15 cellular contexts compared by ENCODE assay signal in the genomic region with DNA sequence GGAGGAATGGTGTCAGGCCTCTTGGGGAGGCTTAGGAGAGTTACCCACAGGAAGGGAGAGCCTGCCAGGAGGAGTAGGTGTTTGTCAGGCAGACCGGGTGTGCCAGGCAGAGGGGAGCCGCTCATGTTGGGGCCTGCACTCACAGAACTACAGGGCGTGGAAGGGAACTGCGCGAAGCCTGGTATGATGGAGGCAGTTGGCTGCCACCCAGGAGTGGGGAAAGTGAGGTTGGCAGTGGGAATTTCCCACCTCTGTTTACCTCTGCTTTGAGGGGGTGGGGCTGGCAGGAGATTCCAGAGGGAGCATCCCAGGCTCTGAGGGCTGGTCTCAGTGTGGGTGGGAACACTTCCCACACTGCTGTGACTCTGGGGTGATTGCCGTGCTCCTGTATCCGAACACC.
DNase-seq lines count a peak whose midpoint lies in the region; ATAC-seq, FAIRE-seq and TF ChIP-seq lines count a peak whose summit lies in the region.
"Had no signal": no experiment of that assay in that cellular context is flagged by ENCODE, and none has a peak within 500 bp of the region (broad histone marks: within the 10 kb centered on the region; RNA-seq: fewer than 3 reads in every experiment).

No MANE protein-coding gene starts in this region.

- no peaks in the 10 kb centered on the region for H3K27me3 Mint-ChIP-seq in activated T-cell treated with anti-CD3 and anti-CD28 coated beads, Interleukin-2, amount 50 U/mL, for 72 hours (ENCODE audit: low read depth)
- no peaks in the 10 kb centered on the region for H3K27me3 Mint-ChIP-seq in T-helper 17 cell

- DNase-seq in activated T-cell treated with anti-CD3 and anti-CD28 coated beads, Interleukin-2, amount 50 U/mL, for 72 hours, result no peak
- DNase-seq in activated T-cell treated with anti-CD3 and anti-CD28 coated beads for 4 hours (no peak), T-helper 17 cell (no peak), kidney (peak; percentile 75), vagina (ENCODE audit: extremely low spot score in 2 of 2) (no peak), Kasumi-1 (lab: John Stamatoyannopoulos, UW) (no peak), anterior cingulate cortex (lab: John Stamatoyannopoulos, UW) (no peak)
- DNase-seq: activated CD4-positive, CD25-positive, alpha-beta regulatory T cell treated with anti-CD3 and anti-CD28 coated beads, Interleukin-2, amount 50 U/mL, for 72 hours; amniotic stem cell; MM.1S; NCI-H2107; stomach had no signal

- peak overlapping the region; percentile 41 for H3K27ac Mint-ChIP-seq in activated T-cell treated with anti-CD3 and anti-CD28 coated beads, Interleukin-2, amount 50 U/mL, for 72 hours
- peak overlapping the region; percentile 83 for H3K27ac Mint-ChIP-seq in T-helper 17 cell
- H3K27ac Mint-ChIP-seq: memory B cell had no signal

- H3K36me3 ChIP-seq in kidney (ENCODE audit: control insufficient read depth in 1 of 2, insufficient read depth in 2 of 2, low read length in 2 of 2) (no peaks in the 10 kb centered on the region), vagina (no peaks in the 10 kb centered on the region)
- H3K36me3 ChIP-seq: stomach had no signal

- peaks cover 28% of the 10 kb centered on the region for H3K4me1 Mint-ChIP-seq in activated T-cell treated with anti-CD3 and anti-CD28 coated beads, Interleukin-2, amount 50 U/mL, for 72 hours (ENCODE audit: low read depth)
- peaks cover 78% of the 10 kb centered on the region for H3K4me1 Mint-ChIP-seq in T-helper 17 cell
- H3K4me1 Mint-ChIP-seq: memory B cell had no signal

- H3K27ac ChIP-seq in kidney (ENCODE audit: low read depth in 2 of 2, low read length in 2 of 2), result no peak overlapping the region
- H3K27ac ChIP-seq in vagina, result peak overlapping the region; percentile 9
- H3K27ac ChIP-seq: coronary artery, stomach had no signal

- no peak overlapping the region for H3K9ac ChIP-seq in kidney (ENCODE audit: low read length in 2 of 2)

- intact Hi-C loops in kidney (cut with DNase I), result no loop called here
- intact Hi-C loops in vagina (cut with DNase I), result no loop called here

- H3K9me3 ChIP-seq in T-helper 17 cell (ENCODE audit: control insufficient read depth, low read length, poor library complexity, severe bottlenecking) (no peaks in the 10 kb centered on the region), kidney (ENCODE audit: control insufficient read depth in 1 of 2, low read length in 2 of 2) (no peaks in the 10 kb centered on the region), vagina (no peaks in the 10 kb centered on the region)
- H3K9me3 ChIP-seq: stomach had no signal

- no peak for FAIRE-seq in kidney (lab: Jason Lieb, UNC)

- no peaks in the 10 kb centered on the region for H3K27me3 ChIP-seq in vagina
- H3K27me3 ChIP-seq: stomach had no signal

- H3K4me3 Mint-ChIP-seq in activated T-cell treated with anti-CD3 and anti-CD28 coated beads, Interleukin-2, amount 50 U/mL, for 72 hours, result no peak overlapping the region
- no peak overlapping the region for H3K4me3 Mint-ChIP-seq in T-helper 17 cell
- H3K4me3 Mint-ChIP-seq: memory B cell had no signal

- H3K9me3 Mint-ChIP-seq in activated T-cell treated with anti-CD3 and anti-CD28 coated beads, Interleukin-2, amount 50 U/mL, for 72 hours, result no peaks in the 10 kb centered on the region
- H3K9me3 Mint-ChIP-seq: memory B cell had no signal

- no peak for TF ChIP-seq CTCF in kidney (IDR thresholded peaks at IDR 0.05; ENCODE audit: borderline replicate concordance, extremely low read depth, insufficient read depth)
- no peak for TF ChIP-seq CTCF in vagina (IDR thresholded peaks at IDR 0.05)

- H3K36me3 Mint-ChIP-seq in activated T-cell treated with anti-CD3 and anti-CD28 coated beads, Interleukin-2, amount 50 U/mL, for 72 hours (ENCODE audit: insufficient read depth in 2 of 2), result no peaks in the 10 kb centered on the region
- H3K36me3 Mint-ChIP-seq in T-helper 17 cell (ENCODE audit: low read depth), result no peaks in the 10 kb centered on the region
- H3K36me3 Mint-ChIP-seq: memory B cell had no signal

- no peak overlapping the region for H3K4me3 ChIP-seq in kidney (ENCODE audit: low read length in 2 of 2)
- H3K4me3 ChIP-seq in vagina, result no peak overlapping the region
- H3K4me3 ChIP-seq: coronary artery, stomach had no signal

- H3K4me1 ChIP-seq in kidney (ENCODE audit: control insufficient read depth in 1 of 2, insufficient read depth in 1 of 2, low read depth in 1 of 2, low read length in 2 of 2), result peaks cover 2 to 6% of the 10 kb centered on the region in 2 donors
- peaks cover 69% of the 10 kb centered on the region for H3K4me1 ChIP-seq in vagina

- no peak for ATAC-seq in activated T-cell treated with anti-CD3 and anti-CD28 coated beads, Interleukin-2, amount 50 U/mL, for 72 hours (replicated peaks in 1 of 2)
- ATAC-seq in T-helper 17 cell (peak; percentile 32), GM19035 (IDR thresholded peaks at IDR 0.05; ENCODE audit: unreplicated experiment) (no peak)

- no peak for TF ChIP-seq POLR2A in vagina (IDR thresholded peaks at IDR 0.05)
